In genomic region chr20:50339196-50339901, GRCh38 we compare ENCODE assay signal across 9 cellular contexts.
A peak's percentile ranks its signal among the peaks of the same experiment; 100 is the strongest.
DNase-seq lines count a peak whose midpoint lies in the region; ATAC-seq, FAIRE-seq and TF ChIP-seq lines count a peak whose summit lies in the region.
"Had no signal": no experiment of that assay in that cellular context is flagged by ENCODE, and none has a peak within 500 bp of the region (broad histone marks: within the 10 kb centered on the region; RNA-seq: fewer than 3 reads in every experiment).

No MANE protein-coding gene starts in this region.

- no peak for TF ChIP-seq POLR2A in suprapubic skin (IDR thresholded peaks at IDR 0.05)

- H3K27me3 ChIP-seq in suprapubic skin = no peaks in the 10 kb centered on the region

- H3K4me3 Mint-ChIP-seq in activated CD8-positive, alpha-beta memory T cell treated with anti-CD3 and anti-CD28 coated beads, Interleukin-2, amount 10 ng/mL, durations not matched to agents 7 days and 5 days = peak overlapping the region; percentile 22
- H3K4me3 Mint-ChIP-seq in activated T-helper 17 cell treated with anti-CD3 and anti-CD28 coated beads, Interleukin-2, amount 50 U/mL, for 72 hours = peak overlapping the region; percentile 74
- H3K4me3 Mint-ChIP-seq in immature natural killer cell = peak overlapping the region; percentile 75 to 82 (median 80)

- H3K9me3 ChIP-seq in suprapubic skin = no peaks in the 10 kb centered on the region
- H3K9me3 ChIP-seq in kidney (ENCODE audit: control insufficient read depth in 1 of 2, low read length in 2 of 2) = no peaks in the 10 kb centered on the region

- 47% methylated on average over 6 of the region's 6 CpGs for WGBS in suprapubic skin

- H3K4me1 ChIP-seq in suprapubic skin (peaks cover 34% of the 10 kb centered on the region), kidney (ENCODE audit: control insufficient read depth in 1 of 2, insufficient read depth in 1 of 2, low read depth in 1 of 2, low read length in 2 of 2) (peaks cover 0 to 7% of the 10 kb centered on the region in 2 donors)

- no peaks in the 10 kb centered on the region for H3K9me3 Mint-ChIP-seq in activated CD8-positive, alpha-beta memory T cell treated with anti-CD3 and anti-CD28 coated beads, Interleukin-2, amount 10 ng/mL, durations not matched to agents 7 days and 5 days (ENCODE audit: low read depth)
- H3K9me3 Mint-ChIP-seq in activated T-helper 17 cell treated with anti-CD3 and anti-CD28 coated beads, Interleukin-2, amount 50 U/mL, for 72 hours = no peaks in the 10 kb centered on the region
- peaks cover 0 to 1% (median 0%) of the 10 kb centered on the region in 6 donors for H3K9me3 Mint-ChIP-seq in immature natural killer cell

- H3K27ac ChIP-seq in suprapubic skin (peak overlapping the region; percentile 82), kidney (ENCODE audit: low read depth in 2 of 2, low read length in 2 of 2) (peak overlapping the region in 1 of 2 donors; percentile 62)
- H3K27ac ChIP-seq: C4-2B had no signal

- intact Hi-C loops in kidney (cut with DNase I) = no loop called here

- no peak overlapping the region for H3K9ac ChIP-seq in kidney (ENCODE audit: low read length in 2 of 2)

- FAIRE-seq in kidney (lab: Jason Lieb, UNC) = no peak

- no peak for TF ChIP-seq EP300 in suprapubic skin (IDR thresholded peaks at IDR 0.05)

- H3K27ac Mint-ChIP-seq in activated CD8-positive, alpha-beta memory T cell treated with anti-CD3 and anti-CD28 coated beads, Interleukin-2, amount 10 ng/mL, durations not matched to agents 7 days and 5 days = peak overlapping the region; percentile 90
- H3K27ac Mint-ChIP-seq in activated T-helper 17 cell treated with anti-CD3 and anti-CD28 coated beads, Interleukin-2, amount 50 U/mL, for 72 hours = peak overlapping the region; percentile 88
- peak overlapping the region; percentile 71 to 88 (median 85) for H3K27ac Mint-ChIP-seq in immature natural killer cell

- no peak for DNase-seq in activated CD8-positive, alpha-beta memory T cell treated with anti-CD3 and anti-CD28 coated beads, Interleukin-2, amount 10 ng/mL, durations not matched to agents 7 days and 5 days
- no peak for DNase-seq in activated CD8-positive, alpha-beta memory T cell treated with anti-CD3 and anti-CD28 coated beads for 24 hours
- DNase-seq in immature natural killer cell (no peak), suprapubic skin (ENCODE audit: low spot score in 2 of 2) (no peak), NCI-H1930 (lab: John Stamatoyannopoulos, UW) (no peak), kidney (no peak), cerebellar nuclear complex (lab: John Stamatoyannopoulos, UW) (no peak)

- H3K27me3 Mint-ChIP-seq in activated CD8-positive, alpha-beta memory T cell treated with anti-CD3 and anti-CD28 coated beads, Interleukin-2, amount 10 ng/mL, durations not matched to agents 7 days and 5 days = peaks cover 9% of the 10 kb centered on the region
- H3K27me3 Mint-ChIP-seq in activated T-helper 17 cell treated with anti-CD3 and anti-CD28 coated beads, Interleukin-2, amount 50 U/mL, for 72 hours = no peaks in the 10 kb centered on the region
- H3K27me3 Mint-ChIP-seq in immature natural killer cell (ENCODE audit: low read depth in 3 of 3) = peaks cover 8 to 16% (median 12%) of the 10 kb centered on the region in 3 donors

- TF ChIP-seq CTCF in suprapubic skin (IDR thresholded peaks at IDR 0.05) (no peak), kidney (IDR thresholded peaks at IDR 0.05; ENCODE audit: borderline replicate concordance, extremely low read depth, insufficient read depth) (no peak)

- peak; percentile 5 for ATAC-seq in activated CD8-positive, alpha-beta memory T cell treated with anti-CD3 and anti-CD28 coated beads, Interleukin-2, amount 10 ng/mL, durations not matched to agents 7 days and 5 days
- peak; percentile 12 for ATAC-seq in activated T-helper 17 cell treated with anti-CD3 and anti-CD28 coated beads, Interleukin-2, amount 50 U/mL, for 72 hours (replicated peaks)

- H3K4me3 ChIP-seq in suprapubic skin (peak overlapping the region; percentile 2), kidney (ENCODE audit: low read length in 2 of 2) (no peak overlapping the region)

- CTCF ChIA-PET in activated CD8-positive, alpha-beta memory T cell treated with anti-CD3 and anti-CD28 coated beads, Interleukin-2, amount 10 ng/mL, durations not matched to agents 7 days and 5 days (lab: Charles Lee) = interaction anchor here (0.8 to 3.3 kb wide), 6 partner anchors 9 to 148 kb away, joined by 3 to 18 read pairs (median 5); partner anchors contain the start of gene CEBPB

- peaks cover 62% of the 10 kb centered on the region for H3K4me1 Mint-ChIP-seq in activated CD8-positive, alpha-beta memory T cell treated with anti-CD3 and anti-CD28 coated beads, Interleukin-2, amount 10 ng/mL, durations not matched to agents 7 days and 5 days
- H3K4me1 Mint-ChIP-seq in activated T-helper 17 cell treated with anti-CD3 and anti-CD28 coated beads, Interleukin-2, amount 50 U/mL, for 72 hours = peaks cover 23% of the 10 kb centered on the region
- H3K4me1 Mint-ChIP-seq in immature natural killer cell = peaks cover 34 to 39% of the 10 kb centered on the region in 2 donors

- no peaks in the 10 kb centered on the region for H3K36me3 Mint-ChIP-seq in activated CD8-positive, alpha-beta memory T cell treated with anti-CD3 and anti-CD28 coated beads, Interleukin-2, amount 10 ng/mL, durations not matched to agents 7 days and 5 days
- no peaks in the 10 kb centered on the region for H3K36me3 Mint-ChIP-seq in activated T-helper 17 cell treated with anti-CD3 and anti-CD28 coated beads, Interleukin-2, amount 50 U/mL, for 72 hours (ENCODE audit: low read depth)
- H3K36me3 Mint-ChIP-seq in immature natural killer cell = no peaks in the 10 kb centered on the region

- H3K36me3 ChIP-seq in suprapubic skin = no peaks in the 10 kb centered on the region
- no peaks in the 10 kb centered on the region for H3K36me3 ChIP-seq in kidney (ENCODE audit: control insufficient read depth in 1 of 2, insufficient read depth in 2 of 2, low read length in 2 of 2)

Comparison
In these comparisons a context has a peak if more than half of its experiments do, and no peak if none do; other contexts are left out.
1. H3K4me3 Mint-ChIP-seq: peak in every context shown above with its lines; median percentile 80 in immature natural killer cell; 74 in activated T-helper 17 cell treated with anti-CD3 and anti-CD28 coated beads, Interleukin-2, amount 50 U/mL, for 72 hours; 22 in activated CD8-positive, alpha-beta memory T cell treated with anti-CD3 and anti-CD28 coated beads, Interleukin-2, amount 10 ng/mL, durations not matched to agents 7 days and 5 days.